In genomic region chr7:121447939-121448338, GRCh38 we compare ENCODE assay signal across 18 cellular contexts. TPM values are rescaled to one million over a fixed set of nuclear protein-coding genes. Genes with fewer than 3 reads are reported as not detected.
A peak's percentile ranks its signal among the peaks of the same experiment; 100 is the strongest.
DNase-seq lines count a peak whose midpoint lies in the region; ATAC-seq and TF ChIP-seq lines count a peak whose summit lies in the region.
"Had no signal": no experiment of that assay in that cellular context is flagged by ENCODE, and none has a peak within 500 bp of the region (broad histone marks: within the 10 kb centered on the region; RNA-seq: fewer than 3 reads in every experiment).

No MANE protein-coding gene starts in this region.

- DNase-seq in NCI-H2029 treated with DMSO at 0.1 percent for 48 hours (lab: John Stamatoyannopoulos, UW), result peak; percentile 20
- no peak for DNase-seq in NCI-H2029 (lab: John Stamatoyannopoulos, UW)
- peak; percentile 22 for DNase-seq in endothelial cell (ENCODE audit: low spot score)
- no peak for DNase-seq in mesothelial cell of epicardium (ENCODE audit: low spot score in 2 of 2, unreplicated experiment in 2 of 2)
- no peak for DNase-seq in thyroid gland
- DNase-seq in coronary artery (ENCODE audit: low spot score), result no peak
- no peak for DNase-seq in HAP-1 (ENCODE audit: low spot score in 2 of 2)
- DNase-seq: DMS79; effector CD4-positive, alpha-beta T cell; HCEC 1CT; Karpas-422; kidney glomerular epithelial cell; NCI-H1092 treated with DMSO at 0.1 percent for 48 hours; SHP77 treated with DMSO at 0.1 percent for 48 hours had no signal

- TF ChIP-seq CTCF in endothelial cell (IDR thresholded peaks at IDR 0.05; ENCODE audit: unreplicated experiment) (no peak), mesothelial cell of epicardium (IDR thresholded peaks at IDR 0.05; ENCODE audit: unreplicated experiment) (no peak), thyroid gland (IDR thresholded peaks at IDR 0.05) (no peak), coronary artery (IDR thresholded peaks at IDR 0.05) (no peak)

- peaks cover 16% of the 10 kb centered on the region for H3K4me1 Mint-ChIP-seq in endothelial cell (ENCODE audit: unreplicated experiment)
- H3K4me1 Mint-ChIP-seq in mesothelial cell of epicardium, result peaks cover 41% of the 10 kb centered on the region

- H3K4me3 ChIP-seq in thyroid gland (replicated peaks in 1 of 3) (no peak overlapping the region), coronary artery (no peak overlapping the region), HAP-1 (no peak overlapping the region)
- H3K4me3 ChIP-seq: adrenal gland had no signal

- H3K9me3 ChIP-seq in thyroid gland (no peaks in the 10 kb centered on the region), HAP-1 (no peaks in the 10 kb centered on the region)
- H3K9me3 ChIP-seq: adrenal gland had no signal

- H3K27ac ChIP-seq in thyroid gland, result peak overlapping the region in 2 of 3 donors; percentile 5 to 13
- H3K27ac ChIP-seq in coronary artery, result peak overlapping the region in 1 of 2 donors; percentile 56

- no peaks in the 10 kb centered on the region for H3K27me3 ChIP-seq in thyroid gland
- H3K27me3 ChIP-seq in HAP-1 (ENCODE audit: low read depth), result no peaks in the 10 kb centered on the region
- H3K27me3 ChIP-seq: adrenal gland had no signal

- TF ChIP-seq POLR2A in thyroid gland (IDR thresholded peaks at IDR 0.05), result no peak

- no peak overlapping the region for H3K4me3 Mint-ChIP-seq in endothelial cell (ENCODE audit: unreplicated experiment)
- H3K4me3 Mint-ChIP-seq in mesothelial cell of epicardium, result no peak overlapping the region

- no peak for ATAC-seq in HG03469 (IDR thresholded peaks at IDR 0.05; ENCODE audit: unreplicated experiment)
- ATAC-seq: activated CD4-positive, CD25-positive, alpha-beta regulatory T cell treated with anti-CD3 and anti-CD28 coated beads, Interleukin-2, amount 50 U/mL, for 24 hours had no signal

- intact Hi-C loops in thyroid gland (cut with DNase I), result no loop called here

- no peaks in the 10 kb centered on the region for H3K36me3 ChIP-seq in thyroid gland
- H3K36me3 ChIP-seq in HAP-1 (replicated peaks), result no peaks in the 10 kb centered on the region
- H3K36me3 ChIP-seq: adrenal gland had no signal

- H3K27ac Mint-ChIP-seq in endothelial cell (ENCODE audit: unreplicated experiment) (peak overlapping the region; percentile 93), mesothelial cell of epicardium (peak overlapping the region; percentile 34)
- H3K27ac Mint-ChIP-seq: activated T-helper 2 cell treated with anti-CD3 and anti-CD28 coated beads, Interferon-gamma antibody, Interleukin-2, Interleukin-4, amounts not matched to agents 10 μg/mL and 5 μg/mL and 100 μg/mL, durations not matched to agents 14 hours and 24 hours and 36 hours had no signal

- H3K27me3 Mint-ChIP-seq in endothelial cell (ENCODE audit: unreplicated experiment) (no peaks in the 10 kb centered on the region), mesothelial cell of epicardium (ENCODE audit: low read depth) (no peaks in the 10 kb centered on the region)

- H3K4me1 ChIP-seq in thyroid gland (no peaks in the 10 kb centered on the region), HAP-1 (peaks cover 4% of the 10 kb centered on the region; the same call in 1 of the 2 replicates)

- WGBS in thyroid gland, 2 donors, result 38 to 43% methylated on average over 4 of the region's 4 CpGs

- H3K9me3 Mint-ChIP-seq in endothelial cell (ENCODE audit: unreplicated experiment) (no peaks in the 10 kb centered on the region), mesothelial cell of epicardium (peaks cover 10% of the 10 kb centered on the region)

- H3K36me3 Mint-ChIP-seq in endothelial cell (ENCODE audit: low read depth, unreplicated experiment) (no peaks in the 10 kb centered on the region), mesothelial cell of epicardium (no peaks in the 10 kb centered on the region)

- in situ Hi-C loops in HAP-1 (cut with MboI; ENCODE audit: low sequenced_read_pairs), result no loop called here

RNA-seq across cellular contexts. Expression of gene FAM3C, which starts 51.8 kb away (rescaled TPM):
- total RNA-seq in endothelial cell (ENCODE audit: unreplicated experiment) (50.9 TPM), mesothelial cell of epicardium (76.4 to 82.7 TPM (median 78.2 TPM) in 3 replicates), thyroid gland (100 to 1,000 TPM in 1 of 4 donors, 10 to 100 TPM in 3; 91.0 to 109 (median 97.9) TPM)

Comparison
In these comparisons a context has a peak if more than half of its experiments do, and no peak if none do; other contexts are left out.
1. DNase-seq: peak in NCI-H2029 treated with DMSO at 0.1 percent for 48 hours (single experiment) and endothelial cell (single experiment); none in NCI-H2029 (single experiment), mesothelial cell of epicardium (0 of 2), thyroid gland (0 of 2), coronary artery (single experiment) and HAP-1 (0 of 2).